In the genomic region with DNA sequence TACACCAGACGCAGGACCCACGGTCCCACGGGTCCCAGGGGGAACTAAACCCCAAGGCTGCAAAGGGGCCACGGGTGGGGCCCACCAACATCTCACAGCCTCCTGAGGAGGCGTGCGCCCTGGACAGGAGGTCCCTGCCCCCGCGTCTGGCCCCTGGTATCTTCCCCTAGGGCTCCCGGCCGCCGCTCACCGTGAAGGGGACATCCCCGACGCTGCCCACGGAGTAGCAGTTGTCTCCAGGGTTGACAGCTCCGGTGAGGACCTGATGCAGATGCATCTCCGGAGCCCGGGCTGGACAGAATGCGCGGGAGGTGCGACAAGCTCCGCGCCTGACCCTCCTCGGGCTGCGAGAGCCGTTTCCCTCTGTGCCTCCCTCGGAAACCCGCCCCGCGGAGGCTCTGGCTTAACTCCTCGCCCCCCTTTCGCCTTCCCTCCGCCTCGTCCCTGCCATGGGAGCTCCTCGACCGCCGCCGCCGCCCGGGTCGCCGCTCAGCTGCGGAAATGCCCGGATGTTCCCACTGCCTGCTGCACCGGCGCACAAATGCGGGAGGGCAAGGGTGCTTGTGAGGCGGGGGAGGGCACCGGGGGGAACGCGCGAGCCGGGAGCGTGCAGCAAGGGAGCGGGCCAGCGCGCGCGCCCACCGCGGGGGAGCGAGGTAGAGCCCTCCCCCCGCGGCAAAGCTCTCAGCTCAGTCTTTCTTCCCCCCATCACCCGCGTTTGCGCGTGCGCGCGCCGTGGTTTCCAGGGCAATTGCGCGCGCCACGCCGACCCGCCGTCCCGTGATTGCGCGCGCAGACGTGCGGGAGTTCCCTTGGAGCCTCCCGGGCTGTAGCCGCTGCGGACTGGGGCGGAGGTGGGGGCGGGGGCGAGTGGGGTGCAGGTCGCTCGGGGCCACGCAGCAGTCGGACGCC, we compare ENCODE assay signal across 1 cellular context.
TF ChIP-seq lines count a peak whose summit lies in the region.

A gene with protein sequence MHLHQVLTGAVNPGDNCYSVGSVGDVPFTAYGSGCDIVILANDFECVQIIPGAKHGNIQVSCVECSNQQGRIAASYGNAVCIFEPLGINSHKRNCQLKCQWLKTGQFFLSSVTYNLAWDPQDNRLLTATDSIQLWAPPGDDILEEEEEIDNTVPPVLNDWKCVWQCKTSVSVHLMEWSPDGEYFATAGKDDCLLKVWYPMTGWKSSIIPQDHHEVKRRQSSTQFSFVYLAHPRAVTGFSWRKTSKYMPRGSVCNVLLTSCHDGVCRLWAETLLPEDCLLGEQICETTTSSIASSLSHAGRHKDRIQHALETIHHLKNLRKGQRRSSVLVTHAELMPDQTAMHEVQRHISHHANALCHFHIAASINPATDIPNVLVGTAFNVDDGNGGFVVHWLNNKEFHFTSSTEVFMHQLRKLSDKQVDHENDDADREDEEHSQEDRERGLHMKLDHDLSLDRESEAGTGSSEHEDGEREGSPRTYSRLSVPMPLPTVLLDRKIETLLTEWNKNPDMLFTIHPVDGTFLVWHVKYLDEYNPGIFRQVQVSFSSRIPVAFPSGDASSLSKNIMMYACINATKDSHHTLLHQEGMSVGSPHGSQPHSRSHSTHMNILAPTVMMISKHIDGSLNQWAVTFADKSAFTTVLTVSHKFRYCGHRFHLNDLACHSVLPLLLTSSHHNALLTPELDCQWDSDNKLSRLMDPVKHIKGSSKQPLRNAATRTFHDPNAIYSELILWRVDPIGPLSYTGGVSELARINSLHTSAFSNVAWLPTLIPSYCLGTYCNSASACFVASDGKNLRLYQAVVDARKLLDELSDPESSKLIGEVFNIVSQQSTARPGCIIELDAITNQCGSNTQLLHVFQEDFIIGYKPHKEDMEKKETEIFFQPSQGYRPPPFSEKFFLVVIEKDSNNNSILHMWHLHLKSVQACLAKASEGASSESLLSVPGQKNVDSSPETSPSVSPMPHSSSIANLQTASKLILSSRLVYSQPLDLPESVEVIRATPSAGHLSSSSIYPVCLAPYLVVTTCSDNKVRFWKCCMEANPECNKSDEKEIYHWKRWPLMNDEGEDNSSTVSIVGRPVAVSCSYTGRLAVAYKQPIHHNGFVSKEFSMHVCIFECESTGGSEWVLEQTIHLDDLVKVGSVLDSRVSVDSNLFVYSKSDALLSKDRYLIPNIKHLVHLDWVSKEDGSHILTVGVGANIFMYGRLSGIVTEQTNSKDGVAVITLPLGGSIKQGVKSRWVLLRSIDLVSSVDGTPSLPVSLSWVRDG (N-terminal part only) (minus strand): TSS at position 503 of the 912 bp plus-strand sequence. CDS start 226 bp downstream, at position 277.

TF ChIP-seq in HepG2, 621 proteins besides CTCF, POLR2A, EP300 and RAD21 (continued from another document and continues in another):
- TF ChIP-seq, protein P1, sequence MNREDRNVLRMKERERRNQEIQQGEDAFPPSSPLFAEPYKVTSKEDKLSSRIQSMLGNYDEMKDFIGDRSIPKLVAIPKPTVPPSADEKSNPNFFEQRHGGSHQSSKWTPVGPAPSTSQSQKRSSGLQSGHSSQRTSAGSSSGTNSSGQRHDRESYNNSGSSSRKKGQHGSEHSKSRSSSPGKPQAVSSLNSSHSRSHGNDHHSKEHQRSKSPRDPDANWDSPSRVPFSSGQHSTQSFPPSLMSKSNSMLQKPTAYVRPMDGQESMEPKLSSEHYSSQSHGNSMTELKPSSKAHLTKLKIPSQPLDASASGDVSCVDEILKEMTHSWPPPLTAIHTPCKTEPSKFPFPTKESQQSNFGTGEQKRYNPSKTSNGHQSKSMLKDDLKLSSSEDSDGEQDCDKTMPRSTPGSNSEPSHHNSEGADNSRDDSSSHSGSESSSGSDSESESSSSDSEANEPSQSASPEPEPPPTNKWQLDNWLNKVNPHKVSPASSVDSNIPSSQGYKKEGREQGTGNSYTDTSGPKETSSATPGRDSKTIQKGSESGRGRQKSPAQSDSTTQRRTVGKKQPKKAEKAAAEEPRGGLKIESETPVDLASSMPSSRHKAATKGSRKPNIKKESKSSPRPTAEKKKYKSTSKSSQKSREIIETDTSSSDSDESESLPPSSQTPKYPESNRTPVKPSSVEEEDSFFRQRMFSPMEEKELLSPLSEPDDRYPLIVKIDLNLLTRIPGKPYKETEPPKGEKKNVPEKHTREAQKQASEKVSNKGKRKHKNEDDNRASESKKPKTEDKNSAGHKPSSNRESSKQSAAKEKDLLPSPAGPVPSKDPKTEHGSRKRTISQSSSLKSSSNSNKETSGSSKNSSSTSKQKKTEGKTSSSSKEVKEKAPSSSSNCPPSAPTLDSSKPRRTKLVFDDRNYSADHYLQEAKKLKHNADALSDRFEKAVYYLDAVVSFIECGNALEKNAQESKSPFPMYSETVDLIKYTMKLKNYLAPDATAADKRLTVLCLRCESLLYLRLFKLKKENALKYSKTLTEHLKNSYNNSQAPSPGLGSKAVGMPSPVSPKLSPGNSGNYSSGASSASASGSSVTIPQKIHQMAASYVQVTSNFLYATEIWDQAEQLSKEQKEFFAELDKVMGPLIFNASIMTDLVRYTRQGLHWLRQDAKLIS (CRISPR knock-in tag; IDR thresholded peaks at IDR 0.05) = no peak
- TF ChIP-seq HNF4A (CRISPR knock-in tag; IDR thresholded peaks at IDR 0.05) = no peak
- 0 out of 2 replicates have a peak, but pooled peaks have one; percentile 23 for TF ChIP-seq ZNF225 (CRISPR knock-in tag; IDR thresholded peaks at IDR 0.05)
- TF ChIP-seq, protein P2, sequence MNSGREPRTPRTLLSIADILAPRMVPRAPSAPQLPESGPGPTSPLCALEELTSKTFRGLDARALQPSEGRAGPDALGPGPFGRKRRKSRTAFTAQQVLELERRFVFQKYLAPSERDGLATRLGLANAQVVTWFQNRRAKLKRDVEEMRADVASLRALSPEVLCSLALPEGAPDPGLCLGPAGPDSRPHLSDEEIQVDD (CRISPR knock-in tag; IDR thresholded peaks at IDR 0.05; ENCODE audit: borderline replicate concordance) = no peak; the same call in 1 of the 2 replicates
- TF ChIP-seq ZNF354B (CRISPR knock-in tag; IDR thresholded peaks at IDR 0.05) = no peak
- TF ChIP-seq, protein P3, sequence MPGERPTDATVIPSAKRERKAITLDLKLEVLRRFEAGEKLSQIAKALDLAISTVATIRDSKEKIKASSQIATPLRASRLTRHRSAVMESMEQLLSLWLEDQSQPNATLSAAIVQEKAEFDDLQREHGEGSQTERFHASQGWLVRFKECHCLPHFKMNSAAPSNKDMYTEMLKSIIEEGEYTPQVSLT (CRISPR knock-in tag; IDR thresholded peaks at IDR 0.05; ENCODE audit: borderline replicate concordance, low read depth) = peak; percentile 69; the same call in 1 of the 2 replicates
- TF ChIP-seq, protein P4, sequence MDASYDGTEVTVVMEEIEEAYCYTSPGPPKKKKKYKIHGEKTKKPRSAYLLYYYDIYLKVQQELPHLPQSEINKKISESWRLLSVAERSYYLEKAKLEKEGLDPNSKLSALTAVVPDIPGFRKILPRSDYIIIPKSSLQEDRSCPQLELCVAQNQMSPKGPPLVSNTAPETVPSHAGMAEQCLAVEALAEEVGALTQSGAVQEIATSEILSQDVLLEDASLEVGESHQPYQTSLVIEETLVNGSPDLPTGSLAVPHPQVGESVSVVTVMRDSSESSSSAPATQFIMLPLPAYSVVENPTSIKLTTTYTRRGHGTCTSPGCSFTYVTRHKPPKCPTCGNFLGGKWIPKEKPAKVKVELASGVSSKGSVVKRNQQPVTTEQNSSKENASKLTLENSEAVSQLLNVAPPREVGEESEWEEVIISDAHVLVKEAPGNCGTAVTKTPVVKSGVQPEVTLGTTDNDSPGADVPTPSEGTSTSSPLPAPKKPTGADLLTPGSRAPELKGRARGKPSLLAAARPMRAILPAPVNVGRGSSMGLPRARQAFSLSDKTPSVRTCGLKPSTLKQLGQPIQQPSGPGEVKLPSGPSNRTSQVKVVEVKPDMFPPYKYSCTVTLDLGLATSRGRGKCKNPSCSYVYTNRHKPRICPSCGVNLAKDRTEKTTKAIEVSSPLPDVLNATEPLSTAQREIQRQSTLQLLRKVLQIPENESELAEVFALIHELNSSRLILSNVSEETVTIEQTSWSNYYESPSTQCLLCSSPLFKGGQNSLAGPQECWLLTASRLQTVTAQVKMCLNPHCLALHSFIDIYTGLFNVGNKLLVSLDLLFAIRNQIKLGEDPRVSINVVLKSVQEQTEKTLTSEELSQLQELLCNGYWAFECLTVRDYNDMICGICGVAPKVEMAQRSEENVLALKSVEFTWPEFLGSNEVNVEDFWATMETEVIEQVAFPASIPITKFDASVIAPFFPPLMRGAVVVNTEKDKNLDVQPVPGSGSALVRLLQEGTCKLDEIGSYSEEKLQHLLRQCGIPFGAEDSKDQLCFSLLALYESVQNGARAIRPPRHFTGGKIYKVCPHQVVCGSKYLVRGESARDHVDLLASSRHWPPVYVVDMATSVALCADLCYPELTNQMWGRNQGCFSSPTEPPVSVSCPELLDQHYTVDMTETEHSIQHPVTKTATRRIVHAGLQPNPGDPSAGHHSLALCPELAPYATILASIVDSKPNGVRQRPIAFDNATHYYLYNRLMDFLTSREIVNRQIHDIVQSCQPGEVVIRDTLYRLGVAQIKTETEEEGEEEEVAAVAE (CRISPR knock-in tag; IDR thresholded peaks at IDR 0.05; ENCODE audit: borderline replicate concordance) = no peak
- TF ChIP-seq NBN (conservative IDR thresholded peaks at IDR 0.05) = no peak
- TF ChIP-seq ZNF564 (CRISPR knock-in tag; IDR thresholded peaks at IDR 0.05) = peak; percentile 43; the same call in 1 of the 2 replicates
- TF ChIP-seq AGO2 (optimal IDR thresholded peaks at IDR 0.05; ENCODE audit: low read depth, low read length) = peak; percentile 40
- TF ChIP-seq, protein P5, sequence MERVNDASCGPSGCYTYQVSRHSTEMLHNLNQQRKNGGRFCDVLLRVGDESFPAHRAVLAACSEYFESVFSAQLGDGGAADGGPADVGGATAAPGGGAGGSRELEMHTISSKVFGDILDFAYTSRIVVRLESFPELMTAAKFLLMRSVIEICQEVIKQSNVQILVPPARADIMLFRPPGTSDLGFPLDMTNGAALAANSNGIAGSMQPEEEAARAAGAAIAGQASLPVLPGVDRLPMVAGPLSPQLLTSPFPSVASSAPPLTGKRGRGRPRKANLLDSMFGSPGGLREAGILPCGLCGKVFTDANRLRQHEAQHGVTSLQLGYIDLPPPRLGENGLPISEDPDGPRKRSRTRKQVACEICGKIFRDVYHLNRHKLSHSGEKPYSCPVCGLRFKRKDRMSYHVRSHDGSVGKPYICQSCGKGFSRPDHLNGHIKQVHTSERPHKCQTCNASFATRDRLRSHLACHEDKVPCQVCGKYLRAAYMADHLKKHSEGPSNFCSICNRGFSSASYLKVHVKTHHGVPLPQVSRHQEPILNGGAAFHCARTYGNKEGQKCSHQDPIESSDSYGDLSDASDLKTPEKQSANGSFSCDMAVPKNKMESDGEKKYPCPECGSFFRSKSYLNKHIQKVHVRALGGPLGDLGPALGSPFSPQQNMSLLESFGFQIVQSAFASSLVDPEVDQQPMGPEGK (CRISPR knock-in tag; IDR thresholded peaks at IDR 0.05) = peak; percentile 95
- peak; percentile 33; the same call in 1 of the 2 replicates for TF ChIP-seq ERF (CRISPR knock-in tag; IDR thresholded peaks at IDR 0.05)
- peak; percentile 50 for TF ChIP-seq GATAD1 (CRISPR knock-in tag; IDR thresholded peaks at IDR 0.05)
- TF ChIP-seq ZBTB8A (CRISPR knock-in tag; IDR thresholded peaks at IDR 0.05; ENCODE audit: borderline replicate concordance, low read depth) = no peak
- TF ChIP-seq, protein P6, sequence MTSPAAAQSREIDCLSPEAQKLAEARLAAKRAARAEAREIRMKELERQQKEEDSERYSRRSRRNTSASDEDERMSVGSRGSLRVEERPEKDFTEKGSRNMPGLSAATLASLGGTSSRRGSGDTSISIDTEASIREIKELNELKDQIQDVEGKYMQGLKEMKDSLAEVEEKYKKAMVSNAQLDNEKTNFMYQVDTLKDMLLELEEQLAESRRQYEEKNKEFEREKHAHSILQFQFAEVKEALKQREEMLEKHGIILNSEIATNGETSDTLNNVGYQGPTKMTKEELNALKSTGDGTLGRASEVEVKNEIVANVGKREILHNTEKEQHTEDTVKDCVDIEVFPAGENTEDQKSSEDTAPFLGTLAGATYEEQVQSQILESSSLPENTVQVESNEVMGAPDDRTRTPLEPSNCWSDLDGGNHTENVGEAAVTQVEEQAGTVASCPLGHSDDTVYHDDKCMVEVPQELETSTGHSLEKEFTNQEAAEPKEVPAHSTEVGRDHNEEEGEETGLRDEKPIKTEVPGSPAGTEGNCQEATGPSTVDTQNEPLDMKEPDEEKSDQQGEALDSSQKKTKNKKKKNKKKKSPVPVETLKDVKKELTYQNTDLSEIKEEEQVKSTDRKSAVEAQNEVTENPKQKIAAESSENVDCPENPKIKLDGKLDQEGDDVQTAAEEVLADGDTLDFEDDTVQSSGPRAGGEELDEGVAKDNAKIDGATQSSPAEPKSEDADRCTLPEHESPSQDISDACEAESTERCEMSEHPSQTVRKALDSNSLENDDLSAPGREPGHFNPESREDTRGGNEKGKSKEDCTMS (CRISPR knock-in tag; conservative IDR thresholded peaks at IDR 0.05) = no peak
- peak; percentile 63; the same call in 1 of the 2 replicates for TF ChIP-seq HES4 (CRISPR knock-in tag; IDR thresholded peaks at IDR 0.05; ENCODE audit: borderline replicate concordance)
- TF ChIP-seq ZSCAN22 (CRISPR knock-in tag; IDR thresholded peaks at IDR 0.05) = 0 out of 2 replicates have a peak, but pooled peaks have one; percentile 15
- TF ChIP-seq RBFOX2 (IDR thresholded peaks at IDR 0.05; ENCODE audit: low read depth, low read length) = peak; percentile 78
- TF ChIP-seq, protein P7, sequence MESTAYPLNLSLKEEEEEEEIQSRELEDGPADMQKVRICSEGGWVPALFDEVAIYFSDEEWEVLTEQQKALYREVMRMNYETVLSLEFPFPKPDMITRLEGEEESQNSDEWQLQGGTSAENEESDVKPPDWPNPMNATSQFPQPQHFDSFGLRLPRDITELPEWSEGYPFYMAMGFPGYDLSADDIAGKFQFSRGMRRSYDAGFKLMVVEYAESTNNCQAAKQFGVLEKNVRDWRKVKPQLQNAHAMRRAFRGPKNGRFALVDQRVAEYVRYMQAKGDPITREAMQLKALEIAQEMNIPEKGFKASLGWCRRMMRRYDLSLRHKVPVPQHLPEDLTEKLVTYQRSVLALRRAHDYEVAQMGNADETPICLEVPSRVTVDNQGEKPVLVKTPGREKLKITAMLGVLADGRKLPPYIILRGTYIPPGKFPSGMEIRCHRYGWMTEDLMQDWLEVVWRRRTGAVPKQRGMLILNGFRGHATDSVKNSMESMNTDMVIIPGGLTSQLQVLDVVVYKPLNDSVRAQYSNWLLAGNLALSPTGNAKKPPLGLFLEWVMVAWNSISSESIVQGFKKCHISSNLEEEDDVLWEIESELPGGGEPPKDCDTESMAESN (CRISPR knock-in tag; conservative IDR thresholded peaks at IDR 0.05) = peak; percentile 95
- TF ChIP-seq MAF1 (CRISPR knock-in tag; IDR thresholded peaks at IDR 0.05; ENCODE audit: borderline replicate concordance) = 0 out of 2 replicates have a peak, but pooled peaks have one; percentile 36
- TF ChIP-seq, protein P8, sequence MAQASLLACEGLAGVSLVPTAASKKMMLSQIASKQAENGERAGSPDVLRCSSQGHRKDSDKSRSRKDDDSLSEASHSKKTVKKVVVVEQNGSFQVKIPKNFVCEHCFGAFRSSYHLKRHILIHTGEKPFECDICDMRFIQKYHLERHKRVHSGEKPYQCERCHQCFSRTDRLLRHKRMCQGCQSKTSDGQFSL (CRISPR knock-in tag; IDR thresholded peaks at IDR 0.05) = peak; percentile 75
- peak; percentile 85 for TF ChIP-seq ZNF891 (CRISPR knock-in tag; IDR thresholded peaks at IDR 0.05)
- TF ChIP-seq TOPORS (CRISPR knock-in tag; IDR thresholded peaks at IDR 0.05) = no peak; the same call in 1 of the 2 replicates
- peak; percentile 45; the same call in 1 of the 2 replicates for TF ChIP-seq NFATC3 (CRISPR knock-in tag; IDR thresholded peaks at IDR 0.05)
- peak; percentile 56; the same call in 1 of the 2 replicates for TF ChIP-seq SALL2 (CRISPR knock-in tag; IDR thresholded peaks at IDR 0.05)
- no peak for TF ChIP-seq SIX1 (CRISPR knock-in tag; IDR thresholded peaks at IDR 0.05; ENCODE audit: borderline replicate concordance)
- no peak for TF ChIP-seq ZNF33A (CRISPR knock-in tag; IDR thresholded peaks at IDR 0.05; ENCODE audit: borderline replicate concordance)
- TF ChIP-seq MAZ (IDR thresholded peaks at IDR 0.05; ENCODE audit: borderline replicate concordance, low read depth, low read length) = peak; percentile 59; the same call in 1 of the 2 replicates
- TF ChIP-seq MAZ (CRISPR knock-in tag; IDR thresholded peaks at IDR 0.05; ENCODE audit: low read depth) = peak; percentile 87
- TF ChIP-seq GLI4 (CRISPR knock-in tag; IDR thresholded peaks at IDR 0.05; ENCODE audit: borderline replicate concordance) = peak; percentile 79; the same call in 1 of the 2 replicates
